ENCODE assay signal across 10 cellular contexts in genomic region chr19:53037101-53038097, GRCh38. TPM values are rescaled to one million over a fixed set of nuclear protein-coding genes. Genes with fewer than 3 reads are reported as not detected.
A peak's percentile ranks its signal among the peaks of the same experiment; 100 is the strongest.
DNase-seq lines count a peak whose midpoint lies in the region; ATAC-seq and TF ChIP-seq lines count a peak whose summit lies in the region.
"Had no signal": no experiment of that assay in that cellular context is flagged by ENCODE, and none has a peak within 500 bp of the region (broad histone marks: within the 10 kb centered on the region; RNA-seq: fewer than 3 reads in every experiment).

No MANE protein-coding gene starts in this region.

- H3K4me1 ChIP-seq in ectodermal cell (ENCODE audit: control insufficient read depth, insufficient read depth, low read length), result no peaks in the 10 kb centered on the region

- WGBS in ectodermal cell, 2 experiments, result 35 to 41% methylated on average over 52 of the region's 52 CpGs

- no peak overlapping the region for H3K27ac ChIP-seq in ectodermal cell (ENCODE audit: insufficient read depth, low read depth, low read length, poor library complexity, severe bottlenecking)
- H3K27ac ChIP-seq: skin epidermis had no signal

- DNase-seq in AG09309 (ENCODE audit: low read depth), result peak; percentile 7
- DNase-seq in NCI-H2227 treated with DMSO at 0.1 percent for 48 hours (lab: John Stamatoyannopoulos, UW), result peak; percentile 60
- DNase-seq in mucosa of gallbladder (ENCODE audit: low spot score), result peak; percentile 26
- DNase-seq in NCI-H1048 (lab: John Stamatoyannopoulos, UW), result no peak
- DNase-seq: SW 1271 had no signal

- no peaks in the 10 kb centered on the region for H3K9me3 ChIP-seq in ectodermal cell (ENCODE audit: control insufficient read depth, low read length)

- no peaks in the 10 kb centered on the region for H3K36me3 ChIP-seq in ectodermal cell (ENCODE audit: control insufficient read depth, insufficient read depth, low read length)

- peak overlapping the region; percentile 79 for H3K4me3 ChIP-seq in AG09309 (ENCODE audit: control insufficient read depth, low read depth, low read length)
- H3K4me3 ChIP-seq in ectodermal cell (ENCODE audit: insufficient read depth, low read depth, low read length), result peak overlapping the region; percentile 45

- ATAC-seq in HG02970 (IDR thresholded peaks at IDR 0.05; ENCODE audit: low FRiP score, unreplicated experiment), result no peak
- no peak for ATAC-seq in GM21825 (IDR thresholded peaks at IDR 0.05; ENCODE audit: unreplicated experiment)
- ATAC-seq in HG03342 (IDR thresholded peaks at IDR 0.05; ENCODE audit: unreplicated experiment), result no peak

- no peak for TF ChIP-seq CTCF in AG09309 (IDR thresholded peaks at IDR 0.05; ENCODE audit: control insufficient read depth, insufficient read depth, low read depth, low read length, missing control alignments)

- H3K27me3 ChIP-seq in ectodermal cell (ENCODE audit: control insufficient read depth, insufficient read depth, low read length, poor library complexity, severe bottlenecking), result no peaks in the 10 kb centered on the region

RNA-seq across cellular contexts. Expression of gene ERVV-2, which starts 7.1 kb away (rescaled TPM):
- not detected for polyA plus RNA-seq in ectodermal cell (2013, experiment 1 of 4)
- not detected for polyA plus RNA-seq in ectodermal cell (2013, experiment 2 of 4)
- polyA plus RNA-seq in ectodermal cell (2013, experiment 3 of 4), result not detected
- polyA plus RNA-seq in ectodermal cell (2013, experiment 4 of 4), result not detected
- not detected for total RNA-seq in mucosa of gallbladder

RNA-seq across cellular contexts. Expression of gene ERVV-1, which starts 23.7 kb away (rescaled TPM):
- polyA plus RNA-seq in ectodermal cell (2013, experiment 1 of 4), result not detected
- not detected for polyA plus RNA-seq in ectodermal cell (2013, experiment 2 of 4)
- polyA plus RNA-seq in ectodermal cell (2013, experiment 3 of 4), result not detected
- polyA plus RNA-seq in ectodermal cell (2013, experiment 4 of 4), result not detected
- total RNA-seq in mucosa of gallbladder, result not detected
